ENCODE assay signal across 20 cellular contexts in genomic region chr2:38517284-38517683, GRCh38.
DNase-seq lines count a peak whose midpoint lies in the region; TF ChIP-seq lines count a peak whose summit lies in the region.
"Had no signal": no experiment of that assay in that cellular context is flagged by ENCODE, and none has a peak within 500 bp of the region (broad histone marks: within the 10 kb centered on the region; RNA-seq: fewer than 3 reads in every experiment).

No MANE protein-coding gene starts in this region.

- TF ChIP-seq POLR2A in prostate gland (IDR thresholded peaks at IDR 0.05) (no peak), uterus (IDR thresholded peaks at IDR 0.05) (no peak)

- no TSS peak for BruUV-seq in A673 (replicated peaks; lab: Mats Ljungman, UMichigan)

- H3K4me3 ChIP-seq in prostate gland, result no peak overlapping the region
- H3K4me3 ChIP-seq in uterus, result no peak overlapping the region
- H3K4me3 ChIP-seq in A673 (ENCODE audit: low read depth, low read length, poor library complexity, severe bottlenecking), result no peak overlapping the region
- H3K4me3 ChIP-seq: GM12878, K562 had no signal

- DNase-seq in SIG-M5 treated with dmso at 0.1 percent for 504 hours (lab: John Stamatoyannopoulos, UW; ENCODE audit: unreplicated experiment) (peak; percentile 40), SIG-M5 (lab: John Stamatoyannopoulos, UW) (no peak), amniotic epithelial cell (ENCODE audit: low read depth) (peak; percentile 67), prostate gland (ENCODE audit: low spot score) (no peak), uterus (no peak), dedifferentiated amniotic fluid mesenchymal stem cell (ENCODE audit: extremely low spot score) (no peak), A673 (ENCODE audit: low spot score) (no peak)
- DNase-seq in stimulated activated CD4-positive, alpha-beta T cell treated with anti-CD3 and anti-CD28 coated beads, Interleukin-12 subunit alpha, Interleukin-12 subunit beta, amount 100 ng/mL, for 4 hours, result no peak
- DNase-seq: 8988T; AML-193; C1 segment of cervical spinal cord; CD8-positive, alpha-beta T cell; DND-41; NCI-H1417; NCI-H1694 treated with DMSO at 0.1 percent for 48 hours; NCI-H446; NCI-H526; SHP77 had no signal

- H3K27me3 ChIP-seq in prostate gland (replicated peaks; ENCODE audit: insufficient read depth) (no peaks in the 10 kb centered on the region), uterus (no peaks in the 10 kb centered on the region), A673 (replicated peaks; ENCODE audit: insufficient read depth, low read depth, low read length, poor library complexity) (no peaks in the 10 kb centered on the region)

- CTCF ChIA-PET in A673 (lab: Charles Lee), result no interaction called here

- POLR2A ChIA-PET in A673 (lab: Charles Lee; ENCODE audit: low non-redundant PET), result no interaction called here

- H3K9me3 ChIP-seq in prostate gland, result no peaks in the 10 kb centered on the region
- H3K9me3 ChIP-seq in uterus, result no peaks in the 10 kb centered on the region
- H3K9me3 ChIP-seq in A673 (ENCODE audit: low read depth, low read length, poor library complexity, severe bottlenecking), result no peaks in the 10 kb centered on the region

- H3K4me1 ChIP-seq in prostate gland (replicated peaks), result no peaks in the 10 kb centered on the region
- H3K4me1 ChIP-seq in uterus, result no peaks in the 10 kb centered on the region
- no peaks in the 10 kb centered on the region for H3K4me1 ChIP-seq in A673 (ENCODE audit: insufficient read depth, low read length, poor library complexity, severe bottlenecking)

- TF ChIP-seq CTCF in prostate gland (IDR thresholded peaks at IDR 0.05) (no peak), uterus (IDR thresholded peaks at IDR 0.05) (no peak), A673 (conservative IDR thresholded peaks at IDR 0.05; ENCODE audit: low read depth, low read length) (no peak)

- WGBS in prostate gland, result 39% methylated on average over 6 of the region's 6 CpGs

- H3K36me3 ChIP-seq in prostate gland (no peaks in the 10 kb centered on the region), uterus (no peaks in the 10 kb centered on the region), A673 (ENCODE audit: insufficient read depth, low read length, poor library complexity, severe bottlenecking) (no peaks in the 10 kb centered on the region)

- H3K27ac ChIP-seq in prostate gland, result peak overlapping the region; percentile 35 to 65
- H3K27ac ChIP-seq in uterus, result peak overlapping the region; percentile 87 to 88
- no peak overlapping the region for H3K27ac ChIP-seq in A673 (ENCODE audit: low read depth, low read length, poor library complexity, severe bottlenecking)

- intact Hi-C loops in prostate gland (cut with DNase I) (no loop called here), uterus (cut with DNase I; ENCODE audit: low total_unique reads) (no loop called here), A673 (cut with micrococcal nuclease; ENCODE audit: unreplicated experiment) (no loop called here)

Comparison
In these comparisons a context has a peak if more than half of its experiments do, and no peak if none do; other contexts are left out.
1. DNase-seq: peak in SIG-M5 treated with dmso at 0.1 percent for 504 hours (single experiment) and amniotic epithelial cell (single experiment); none in SIG-M5 (single experiment), prostate gland (single experiment), uterus (0 of 2), stimulated activated CD4-positive, alpha-beta T cell treated with anti-CD3 and anti-CD28 coated beads, Interleukin-12 subunit alpha, Interleukin-12 subunit beta, amount 100 ng/mL, for 4 hours (single experiment), dedifferentiated amniotic fluid mesenchymal stem cell (single experiment) and A673 (single experiment).